ENCODE assay signal across 16 cellular contexts in the genomic region with DNA sequence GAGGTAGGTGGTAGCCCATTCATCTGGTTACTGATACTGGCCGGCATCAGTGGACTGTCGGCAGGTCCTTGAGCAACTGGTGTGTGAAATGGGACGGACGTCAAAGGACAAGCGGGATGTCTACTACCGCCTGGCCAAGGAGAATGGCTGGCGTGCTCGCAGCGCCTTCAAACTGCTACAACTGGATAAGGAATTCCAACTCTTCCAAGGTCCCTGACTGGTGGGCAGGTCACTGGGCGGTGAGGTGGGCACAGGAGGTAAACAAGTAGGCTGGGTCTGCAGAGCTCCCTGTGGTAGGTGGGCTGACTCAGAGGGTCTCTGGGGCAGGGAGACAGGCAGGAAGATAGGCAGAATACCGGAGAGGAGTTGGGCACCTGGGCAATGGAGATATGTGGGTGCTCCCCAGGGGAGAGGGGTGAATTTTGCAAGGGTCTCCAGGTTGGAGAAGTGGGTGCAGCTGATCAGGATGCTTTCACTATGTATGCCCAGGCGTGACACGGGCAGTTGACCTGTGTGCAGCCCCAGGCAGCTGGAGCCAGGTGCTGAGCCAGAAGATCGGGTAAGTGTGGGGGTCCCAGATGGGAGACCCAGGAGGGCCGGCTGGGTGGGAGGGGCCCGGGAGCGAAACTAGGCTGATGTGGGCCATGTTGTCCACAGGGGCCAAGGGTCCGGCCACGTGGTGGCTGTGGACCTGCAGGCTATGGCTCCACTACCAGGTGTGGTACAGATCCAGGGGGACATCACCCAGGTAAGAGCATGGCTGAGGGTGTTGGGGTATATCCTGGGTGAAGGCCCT. TPM values are rescaled to one million over a fixed set of nuclear protein-coding genes. Genes with fewer than 3 reads are reported as not detected.
DNase-seq lines count a peak whose midpoint lies in the region; ATAC-seq and TF ChIP-seq lines count a peak whose summit lies in the region.
"Had no signal": no experiment of that assay in that cellular context is flagged by ENCODE, and none has a peak within 500 bp of the region (broad histone marks: within the 10 kb centered on the region; RNA-seq: fewer than 3 reads in every experiment).

No MANE protein-coding gene starts in this region.

- intact Hi-C loops in CD14-positive monocyte (cut with micrococcal nuclease) (loop anchor here (2.0 to 10.0 kb wide), 3 partner anchors 31 to 97 kb away; a partner anchor contains a TSS), Right ventricle myocardium inferior (cut with DNase I) (no loop called here)

- H3K4me3 Mint-ChIP-seq in CD14-positive monocyte = no peak overlapping the region
- H3K4me3 Mint-ChIP-seq in naive thymus-derived CD8-positive, alpha-beta T cell = peak overlapping the region in 4 of 10 donors; percentile 85 to 97 (median 94)

- peaks cover 4% of the 10 kb centered on the region for H3K36me3 ChIP-seq in GM06990 (ENCODE audit: control insufficient read depth, insufficient read depth, low read length)

- peaks cover 35 to 40% of the 10 kb centered on the region in 2 donors for H3K36me3 Mint-ChIP-seq in CD14-positive monocyte
- peaks cover 26% of the 10 kb centered on the region in 2 donors for H3K36me3 Mint-ChIP-seq in activated naive CD4-positive, alpha-beta T cell treated with anti-CD3 and anti-CD28 coated beads, Interleukin-2, amount 50 U/mL, for 72 hours
- peaks cover 0 to 42% (median 1%) of the 10 kb centered on the region in 3 donors for H3K36me3 Mint-ChIP-seq in naive thymus-derived CD8-positive, alpha-beta T cell

- peaks cover 19% of the 10 kb centered on the region for H3K4me1 Mint-ChIP-seq in CD14-positive monocyte
- peaks cover 21 to 28% (median 25%) of the 10 kb centered on the region in 4 donors for H3K4me1 Mint-ChIP-seq in naive thymus-derived CD8-positive, alpha-beta T cell

- POLR2A ChIA-PET in naive thymus-derived CD8-positive, alpha-beta T cell (lab: Charles Lee) = no interaction called here

- ATAC-seq in activated naive CD4-positive, alpha-beta T cell treated with anti-CD3 and anti-CD28 coated beads, Interleukin-2, amount 50 U/mL, for 72 hours = no peak
- ATAC-seq in naive thymus-derived CD8-positive, alpha-beta T cell = no peak
- ATAC-seq in HG03457 (IDR thresholded peaks at IDR 0.05; ENCODE audit: unreplicated experiment) (no peak), Right ventricle myocardium inferior (no peak)
- ATAC-seq: left cardiac atrium had no signal

- no peaks in the 10 kb centered on the region for H3K27me3 ChIP-seq in GM06990 (replicated peaks; ENCODE audit: control insufficient read depth, insufficient read depth, low read length)

- peak overlapping the region; percentile 85 for H3K4me3 ChIP-seq in GM06990 (replicated peaks; ENCODE audit: low read depth, low read length)
- H3K4me3 ChIP-seq: PC-9 had no signal

- TF ChIP-seq CTCF in CD14-positive monocyte (IDR thresholded peaks at IDR 0.05) (no peak), GM06990 (IDR thresholded peaks at IDR 0.05; ENCODE audit: insufficient read depth, low read length, poor library complexity, severe bottlenecking) (no peak)

- peaks cover 0 to 4% (median 2%) of the 10 kb centered on the region in 3 donors for H3K27me3 Mint-ChIP-seq in CD14-positive monocyte (ENCODE audit: low read depth in 3 of 3)
- H3K27me3 Mint-ChIP-seq in naive thymus-derived CD8-positive, alpha-beta T cell = no peaks in the 10 kb centered on the region
- H3K27me3 Mint-ChIP-seq: activated B cell treated with CpG ODN at 0.5 μM for 24 hours, naive B cell had no signal

- DNase-seq in CD14-positive monocyte (ENCODE audit: low spot score) (no peak), GM06990 (ENCODE audit: extremely low read depth, insufficient read length) (no peak), Right ventricle myocardium inferior (ENCODE audit: missing footprints) (no peak), NCI-H526 treated with DMSO at 0.1 percent for 48 hours (lab: John Stamatoyannopoulos, UW) (no peak)
- DNase-seq in activated naive CD4-positive, alpha-beta T cell treated with anti-CD3 and anti-CD28 coated beads, Interleukin-2, amount 50 U/mL, for 72 hours (ENCODE audit: low spot score in 2 of 2) = no peak
- no peak for DNase-seq in naive thymus-derived CD8-positive, alpha-beta T cell
- DNase-seq: activated B cell treated with CpG ODN at 0.5 μM for 24 hours; activated effector memory CD4-positive, alpha-beta T cell treated with anti-CD3 and anti-CD28 coated beads, Interleukin-2, amount 50 U/mL, for 16 hours; GF-D8; GM23248; KG1; left cardiac atrium; naive B cell; NCI-H146; PC-9 had no signal

- H3K27ac Mint-ChIP-seq in CD14-positive monocyte = peak overlapping the region in 4 of 7 donors; percentile 12 to 96 (median 58)
- H3K27ac Mint-ChIP-seq in activated naive CD4-positive, alpha-beta T cell treated with anti-CD3 and anti-CD28 coated beads, Interleukin-2, amount 50 U/mL, for 72 hours = peak overlapping the region; percentile 41 to 98
- H3K27ac Mint-ChIP-seq in naive thymus-derived CD8-positive, alpha-beta T cell = peak overlapping the region in 9 of 10 donors; percentile 31 to 98 (median 94)

- H3K9me3 Mint-ChIP-seq in CD14-positive monocyte = peaks cover 0 to 11% (median 1%) of the 10 kb centered on the region in 7 donors
- no peaks in the 10 kb centered on the region for H3K9me3 Mint-ChIP-seq in activated naive CD4-positive, alpha-beta T cell treated with anti-CD3 and anti-CD28 coated beads, Interleukin-2, amount 50 U/mL, for 72 hours
- H3K9me3 Mint-ChIP-seq in naive thymus-derived CD8-positive, alpha-beta T cell = peaks cover 0 to 3% (median 0%) of the 10 kb centered on the region in 9 donors
- H3K9me3 Mint-ChIP-seq: activated B cell treated with CpG ODN at 0.5 μM for 24 hours had no signal

RNA-seq across cellular contexts. Expression of a gene that starts 2.2 kb away (rescaled TPM):
- 10 to 100 TPM; 36.6 to 44.3 TPM for polyA plus RNA-seq in CD14-positive monocyte
- 10 to 100 TPM; 58.4 to 76.6 TPM for total RNA-seq in activated naive CD4-positive, alpha-beta T cell treated with anti-CD3 and anti-CD28 coated beads, Interleukin-2, amount 50 U/mL, for 72 hours
- total RNA-seq in naive thymus-derived CD8-positive, alpha-beta T cell = 10 to 100 TPM; 50.6 to 53.0 TPM
- polyA plus RNA-seq in naive thymus-derived CD8-positive, alpha-beta T cell = 10 to 100 TPM; 61.5 to 63.4 (median 62.3) TPM
- total RNA-seq in Right ventricle myocardium inferior = 15.7 TPM

RNA-seq across cellular contexts. Expression of a gene that starts 8.1 kb away (rescaled TPM):
- polyA plus RNA-seq in CD14-positive monocyte = under 1 TPM; 0.69 to 0.94 TPM
- total RNA-seq in activated naive CD4-positive, alpha-beta T cell treated with anti-CD3 and anti-CD28 coated beads, Interleukin-2, amount 50 U/mL, for 72 hours = 10 to 100 TPM; 46.3 to 94.5 TPM
- 10 to 100 TPM; 17.0 to 18.2 TPM for total RNA-seq in naive thymus-derived CD8-positive, alpha-beta T cell
- polyA plus RNA-seq in naive thymus-derived CD8-positive, alpha-beta T cell = 10 to 100 TPM; 11.9 to 18.6 (median 14.0) TPM
- total RNA-seq in Right ventricle myocardium inferior = 1.2 TPM

RNA-seq across cellular contexts. Expression of a gene that starts 30.6 kb away (rescaled TPM):
- 1 to 10 TPM; 7.5 to 7.8 TPM for polyA plus RNA-seq in CD14-positive monocyte
- total RNA-seq in activated naive CD4-positive, alpha-beta T cell treated with anti-CD3 and anti-CD28 coated beads, Interleukin-2, amount 50 U/mL, for 72 hours = 10 to 100 TPM; 10.7 to 11.8 TPM
- 10 to 100 TPM; 18.1 to 18.2 TPM for total RNA-seq in naive thymus-derived CD8-positive, alpha-beta T cell
- polyA plus RNA-seq in naive thymus-derived CD8-positive, alpha-beta T cell = 10 to 100 TPM; 10.4 to 14.9 (median 12.9) TPM
- 13.5 TPM for total RNA-seq in Right ventricle myocardium inferior

RNA-seq across cellular contexts. Expression of a gene that starts 43.5 kb away (rescaled TPM):
- 10 to 100 TPM; 47.4 to 59.5 TPM for polyA plus RNA-seq in CD14-positive monocyte
- 100 to 1,000 TPM; 107 to 176 TPM for total RNA-seq in activated naive CD4-positive, alpha-beta T cell treated with anti-CD3 and anti-CD28 coated beads, Interleukin-2, amount 50 U/mL, for 72 hours
- total RNA-seq in naive thymus-derived CD8-positive, alpha-beta T cell = 10 to 100 TPM; 30.7 to 36.9 TPM
- 10 to 100 TPM; 77.0 to 88.8 (median 85.2) TPM for polyA plus RNA-seq in naive thymus-derived CD8-positive, alpha-beta T cell
- total RNA-seq in Right ventricle myocardium inferior = 54.1 TPM
